Comparison of ENCODE assay signal across 12 cellular contexts in the genomic region with DNA sequence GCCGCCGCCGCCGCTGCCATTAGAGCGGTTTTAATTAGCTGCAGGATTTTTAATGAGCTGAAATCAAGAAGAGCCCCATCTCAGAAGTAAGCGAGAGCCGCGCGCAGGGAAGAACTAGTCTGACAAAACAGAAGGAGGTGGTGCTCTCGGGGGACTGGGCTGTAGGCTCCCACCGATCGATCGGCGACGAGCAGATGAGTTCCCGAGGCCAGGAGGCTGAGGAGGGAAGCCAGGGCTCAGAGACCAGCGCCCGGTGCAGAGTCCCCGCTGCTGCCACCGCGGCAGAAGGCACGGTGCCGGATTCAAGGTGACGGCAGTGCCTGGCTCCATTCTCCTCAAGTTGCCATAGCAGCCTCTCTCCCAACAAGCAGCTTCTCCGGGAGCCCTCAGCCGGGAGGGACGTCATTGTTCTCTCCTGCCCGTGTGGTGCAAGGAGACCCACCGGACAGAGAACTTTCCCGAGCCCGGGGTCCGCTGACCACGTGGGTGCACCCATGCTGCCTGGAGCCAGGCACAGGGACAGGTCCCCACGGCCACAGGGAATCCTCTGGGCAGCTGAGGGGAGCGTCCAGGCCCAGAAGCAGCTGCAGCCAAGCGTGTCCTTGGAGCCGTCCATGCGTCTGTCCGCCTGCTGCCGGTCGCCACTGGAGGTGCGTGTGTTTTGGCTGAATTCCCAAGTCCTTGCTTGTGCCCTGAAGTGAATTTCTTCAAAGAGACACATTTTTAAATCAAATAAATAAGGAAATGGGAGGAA.
DNase-seq lines count a peak whose midpoint lies in the region; ATAC-seq and TF ChIP-seq lines count a peak whose summit lies in the region.
"Had no signal": no experiment of that assay in that cellular context is flagged by ENCODE, and none has a peak within 500 bp of the region (broad histone marks: within the 10 kb centered on the region; RNA-seq: fewer than 3 reads in every experiment).

No MANE protein-coding gene starts in this region.

- no peak for ATAC-seq in natural killer cell treated with Interleukin-12 subunit alpha and Interleukin-12 subunit beta and Interleukin-15 and Interleukin-18, amount 100 ng/mL, for 72 hours
- ATAC-seq: stimulated activated naive CD8-positive, alpha-beta T cell treated with anti-CD3 and anti-CD28 coated beads, Interleukin-15, amount 100 ng/mL, for 72 hours had no signal

- H3K9ac ChIP-seq in HUES6 (ENCODE audit: low read length): no peak overlapping the region
- H3K9ac ChIP-seq: KMS-11 had no signal

- DNase-seq in BE2C (peak; percentile 73), mesothelial cell of epicardium (ENCODE audit: low spot score in 2 of 2, unreplicated experiment in 2 of 2) (no peak), cerebellar nuclear complex (lab: John Stamatoyannopoulos, UW) (no peak), middle frontal gyrus (ENCODE audit: extremely low spot score, low spot score) (no peak)
- DNase-seq in stimulated activated CD8-positive, alpha-beta memory T cell treated with anti-CD3 and anti-CD28 coated beads, Interleukin-4, amount 100 ng/mL, for 48 hours: no peak
- DNase-seq in natural killer cell treated with Interleukin-12 subunit alpha and Interleukin-12 subunit beta and Interleukin-15 and Interleukin-18, amount 100 ng/mL, for 72 hours (ENCODE audit: low spot score): no peak
- DNase-seq: Peyer's patch; stimulated activated naive CD8-positive, alpha-beta T cell treated with anti-CD3 and anti-CD28 coated beads, Interleukin-15, amount 100 ng/mL, for 72 hours had no signal

- H3K4me3 ChIP-seq in BE2C (ENCODE audit: low read depth, low read length): peak overlapping the region; percentile 46
- H3K4me3 ChIP-seq in HUES6 (ENCODE audit: low read depth, low read length): peak overlapping the region; percentile 30
- H3K4me3 ChIP-seq: Peyer's patch had no signal

- H3K4me3 Mint-ChIP-seq in mesothelial cell of epicardium: peak overlapping the region; percentile 52
- H3K4me3 Mint-ChIP-seq in natural killer cell treated with Interleukin-12 subunit alpha and Interleukin-12 subunit beta and Interleukin-15 and Interleukin-18, amount 100 ng/mL, for 72 hours: no peak overlapping the region
- H3K4me3 Mint-ChIP-seq: stimulated activated naive CD8-positive, alpha-beta T cell treated with anti-CD3 and anti-CD28 coated beads, Interleukin-15, amount 100 ng/mL, for 72 hours had no signal

- H3K27me3 ChIP-seq in BE2C (no peaks in the 10 kb centered on the region), HUES6 (ENCODE audit: control insufficient read depth, insufficient read depth, low read length) (peaks cover 33% of the 10 kb centered on the region)
- H3K27me3 ChIP-seq: Peyer's patch had no signal

- H3K27ac ChIP-seq in HUES6 (ENCODE audit: low read depth, low read length) (no peak overlapping the region), VCaP (peak overlapping the region; percentile 71)
- H3K27ac ChIP-seq: C4-2B, KMS-11, Peyer's patch had no signal

- H3K36me3 ChIP-seq in BE2C (no peaks in the 10 kb centered on the region), HUES6 (ENCODE audit: control insufficient read depth, insufficient read depth, low read length) (peaks cover 3% of the 10 kb centered on the region; the same call in 1 of the 2 replicates)
- H3K36me3 ChIP-seq: Peyer's patch had no signal

- H3K4me1 Mint-ChIP-seq in mesothelial cell of epicardium: peaks cover 9% of the 10 kb centered on the region
- H3K4me1 Mint-ChIP-seq in natural killer cell treated with Interleukin-12 subunit alpha and Interleukin-12 subunit beta and Interleukin-15 and Interleukin-18, amount 100 ng/mL, for 72 hours (ENCODE audit: low read depth in 2 of 2): no peaks in the 10 kb centered on the region
- H3K4me1 Mint-ChIP-seq: stimulated activated naive CD8-positive, alpha-beta T cell treated with anti-CD3 and anti-CD28 coated beads, Interleukin-15, amount 100 ng/mL, for 72 hours had no signal

- TF ChIP-seq CTCF in BE2C (IDR thresholded peaks at IDR 0.05; ENCODE audit: low read depth, low read length): no peak; the same call in 1 of the 2 replicates
- TF ChIP-seq CTCF in VCaP (conservative IDR thresholded peaks at IDR 0.05): no peak; the same call in 1 of the 2 replicates
- no peak for TF ChIP-seq CTCF in mesothelial cell of epicardium (IDR thresholded peaks at IDR 0.05; ENCODE audit: unreplicated experiment)

- peaks cover 53% of the 10 kb centered on the region for H3K4me1 ChIP-seq in BE2C
- H3K4me1 ChIP-seq in HUES6 (ENCODE audit: control insufficient read depth, insufficient read depth, low read length): peaks cover 3% of the 10 kb centered on the region; the same call in 1 of the 2 replicates
- H3K4me1 ChIP-seq: Peyer's patch had no signal

- peaks cover 49% of the 10 kb centered on the region for H3K27me3 Mint-ChIP-seq in mesothelial cell of epicardium (ENCODE audit: low read depth)
- H3K27me3 Mint-ChIP-seq in natural killer cell treated with Interleukin-12 subunit alpha and Interleukin-12 subunit beta and Interleukin-15 and Interleukin-18, amount 100 ng/mL, for 72 hours: peaks cover 8 to 18% of the 10 kb centered on the region in 2 donors

- H3K36me3 Mint-ChIP-seq in mesothelial cell of epicardium: no peaks in the 10 kb centered on the region
- H3K36me3 Mint-ChIP-seq in natural killer cell treated with Interleukin-12 subunit alpha and Interleukin-12 subunit beta and Interleukin-15 and Interleukin-18, amount 100 ng/mL, for 72 hours: no peaks in the 10 kb centered on the region

- H3K9me3 ChIP-seq in BE2C (no peaks in the 10 kb centered on the region), HUES6 (ENCODE audit: control insufficient read depth, insufficient read depth, low read depth, low read length) (no peaks in the 10 kb centered on the region)
- H3K9me3 ChIP-seq: Peyer's patch had no signal

- peak overlapping the region; percentile 82 for H3K27ac Mint-ChIP-seq in mesothelial cell of epicardium
- no peak overlapping the region for H3K27ac Mint-ChIP-seq in natural killer cell treated with Interleukin-12 subunit alpha and Interleukin-12 subunit beta and Interleukin-15 and Interleukin-18, amount 100 ng/mL, for 72 hours
- H3K27ac Mint-ChIP-seq: stimulated activated naive CD8-positive, alpha-beta T cell treated with anti-CD3 and anti-CD28 coated beads, Interleukin-15, amount 100 ng/mL, for 72 hours had no signal

- no peaks in the 10 kb centered on the region for H3K9me3 Mint-ChIP-seq in mesothelial cell of epicardium
- H3K9me3 Mint-ChIP-seq in natural killer cell treated with Interleukin-12 subunit alpha and Interleukin-12 subunit beta and Interleukin-15 and Interleukin-18, amount 100 ng/mL, for 72 hours: no peaks in the 10 kb centered on the region
- H3K9me3 Mint-ChIP-seq: stimulated activated naive CD8-positive, alpha-beta T cell treated with anti-CD3 and anti-CD28 coated beads, Interleukin-15, amount 100 ng/mL, for 72 hours had no signal
